ENCODE assay signal across 11 cellular contexts in genomic region chr1:7477593-7477992, GRCh38.
"Had no signal": no experiment of that assay in that cellular context is flagged by ENCODE, and none has a peak within 500 bp of the region (broad histone marks: within the 10 kb centered on the region; RNA-seq: fewer than 3 reads in every experiment).

No MANE protein-coding gene starts in this region.

- H3K4me3 ChIP-seq: thoracic aorta had no signal

- H3K9me3 ChIP-seq: esophagus squamous epithelium, thoracic aorta had no signal

- H3K27ac ChIP-seq: thoracic aorta, VCaP had no signal

- DNase-seq: activated CD4-positive, alpha-beta T cell treated with anti-CD3 and anti-CD28 coated beads for 1 hour; activated CD4-positive, alpha-beta T cell treated with anti-CD3 and anti-CD28 coated beads, Interleukin-2, amount 50 U/mL, for 4 hours; activated naive CD4-positive, alpha-beta T cell treated with anti-CD3 and anti-CD28 coated beads for 36 hours; activated naive CD8-positive, alpha-beta T cell treated with anti-CD3 and anti-CD28 coated beads, Interleukin-2, amount 50 U/mL, for 24 hours; esophagus squamous epithelium; natural killer cell; small intestine; stimulated activated naive CD8-positive, alpha-beta T cell treated with anti-CD3 and anti-CD28 coated beads, Interleukin-15, Interleukin-2, amounts not matched to agents 100 U/mL and 50 U/mL, for 24 hours had no signal

- ATAC-seq: activated naive CD8-positive, alpha-beta T cell treated with anti-CD3 and anti-CD28 coated beads, Interleukin-2, amount 50 U/mL, for 24 hours; activated T-helper 17 cell treated with anti-CD3 and anti-CD28 coated beads, Interleukin-2, amount 50 U/mL, for 72 hours; natural killer cell; stimulated activated naive CD8-positive, alpha-beta T cell treated with anti-CD3 and anti-CD28 coated beads, Interleukin-15, Interleukin-2, amounts not matched to agents 100 U/mL and 50 U/mL, for 24 hours had no signal

- H3K36me3 ChIP-seq: esophagus squamous epithelium, thoracic aorta had no signal
